25 cellular contexts compared by ENCODE assay signal in the genomic region with DNA sequence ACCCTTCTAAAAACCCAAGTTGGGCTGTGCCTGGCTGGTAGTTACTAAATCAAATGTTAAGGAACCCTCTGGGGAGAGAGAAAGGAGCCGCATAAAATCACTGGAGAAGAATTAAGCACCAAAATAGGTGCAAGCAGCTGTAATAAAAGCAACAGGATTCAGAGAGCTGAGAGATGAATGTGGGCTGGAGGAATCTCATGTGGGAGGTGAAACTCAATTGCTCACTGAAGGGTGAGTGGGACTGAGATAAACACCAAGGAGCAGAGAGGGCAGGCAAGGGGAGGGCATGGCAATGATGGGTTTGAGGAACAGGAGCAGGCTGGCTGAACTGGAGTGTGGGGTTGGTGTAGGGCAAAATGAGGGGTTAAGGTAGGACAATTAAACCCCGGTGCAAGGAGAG. TPM values are rescaled to one million over a fixed set of nuclear protein-coding genes. Genes with fewer than 3 reads are reported as not detected.
DNase-seq lines count a peak whose midpoint lies in the region; ATAC-seq and TF ChIP-seq lines count a peak whose summit lies in the region.
"Had no signal": no experiment of that assay in that cellular context is flagged by ENCODE, and none has a peak within 500 bp of the region (broad histone marks: within the 10 kb centered on the region; RNA-seq: fewer than 3 reads in every experiment).

No MANE protein-coding gene starts in this region.

- H3K27me3 ChIP-seq in foreskin keratinocyte = no peaks in the 10 kb centered on the region
- H3K27me3 ChIP-seq: colonic mucosa, esophagus squamous epithelium, gastroesophageal sphincter had no signal

- TF ChIP-seq CTCF in foreskin keratinocyte (conservative IDR thresholded peaks at IDR 0.05) = no peak

- DNase-seq in activated T-cell treated with anti-CD3 and anti-CD28 coated beads, Interleukin-2, amount 50 U/mL, for 48 hours = peak; percentile 26 to 31
- no peak for DNase-seq in activated T-cell treated with anti-CD3 and anti-CD28 coated beads for 4 hours
- DNase-seq in activated CD4-positive, alpha-beta T cell treated with anti-CD3 and anti-CD28 coated beads, Interleukin-2, amount 50 U/mL, for 48 hours = peak; percentile 5 to 11
- DNase-seq in head of caudate nucleus = peak in 32 of 42 donors; percentile 14 to 87 (median 51)
- peak; percentile 61 for DNase-seq in renal cortical epithelial cell (ENCODE audit: low read depth)
- DNase-seq in NCI-H748 (lab: John Stamatoyannopoulos, UW; ENCODE audit: unreplicated experiment) = no peak
- DNase-seq in foreskin keratinocyte = no peak
- DNase-seq: activated B cell treated with CpG ODN at 0.5 μM for 24 hours; activated gamma-delta T cell treated with Interleukin-2 at 50 U/mL for 16 hours; amniotic stem cell; C1 segment of cervical spinal cord; colonic mucosa; DND-41; esophagus squamous epithelium; HFFc6; NCI-H1436 treated with DMSO at 0.1 percent for 48 hours; NCI-H510A; NK-92 treated with Interleukin-12 subunit alpha and Interleukin-12 subunit beta, amount 100 ng/mL, for 24 hours; psoas muscle; SHP77 had no signal

- H3K4me1 ChIP-seq in foreskin keratinocyte = peaks cover 4% of the 10 kb centered on the region
- H3K4me1 ChIP-seq: colonic mucosa, gastroesophageal sphincter had no signal

- intact Hi-C loops in head of caudate nucleus (cut with DNase I) = no loop called here

- ATAC-seq in HG03342 (IDR thresholded peaks at IDR 0.05; ENCODE audit: unreplicated experiment) (no peak), foreskin keratinocyte (no peak)
- ATAC-seq: gastroesophageal sphincter; K562; psoas muscle; stimulated activated memory B cell treated with anti-CD40 and anti-IgM and Interleukin-4, amounts not matched to agents 10 μg/mL and 1 μg/mL and 100 μg/mL, for 72 hours had no signal

- no peak overlapping the region for H3K27ac ChIP-seq in foreskin keratinocyte
- H3K27ac ChIP-seq: colonic mucosa, esophagus squamous epithelium, gastroesophageal sphincter, psoas muscle, thoracic aorta had no signal

RNA-seq across cellular contexts. Expression of a gene that starts 10.3 kb away (rescaled TPM):
- total RNA-seq in renal cortical epithelial cell = 1.2 and 2.1 TPM in 2 replicates
- total RNA-seq in foreskin keratinocyte = 3.7 and 3.8 TPM in 2 replicates
- 2.1 and 2.2 TPM in 2 replicates for polyA plus RNA-seq in foreskin keratinocyte

Comparison
In these comparisons a context has a peak if more than half of its experiments do, and no peak if none do; other contexts are left out.
1. DNase-seq: peak in activated T-cell treated with anti-CD3 and anti-CD28 coated beads, Interleukin-2, amount 50 U/mL, for 48 hours (2 of 2), activated CD4-positive, alpha-beta T cell treated with anti-CD3 and anti-CD28 coated beads, Interleukin-2, amount 50 U/mL, for 48 hours (2 of 2), head of caudate nucleus (32 of 42) and renal cortical epithelial cell (single experiment); none in activated T-cell treated with anti-CD3 and anti-CD28 coated beads for 4 hours (single experiment), NCI-H748 (single experiment) and foreskin keratinocyte (0 of 2).